8 cellular contexts compared by ENCODE assay signal in genomic region chr1:53959664-53960250, GRCh38. TPM values are rescaled to one million over a fixed set of nuclear protein-coding genes. Genes with fewer than 3 reads are reported as not detected.
DNase-seq lines count a peak whose midpoint lies in the region; ATAC-seq and TF ChIP-seq lines count a peak whose summit lies in the region.

No MANE protein-coding gene starts in this region.

- peaks cover 8% of the 10 kb centered on the region for H3K4me1 Mint-ChIP-seq in osteocyte (ENCODE audit: unreplicated experiment)

- no peaks in the 10 kb centered on the region for H3K9me3 Mint-ChIP-seq in osteocyte (ENCODE audit: unreplicated experiment)

- no peak overlapping the region for H3K27ac ChIP-seq in dorsolateral prefrontal cortex

- no peak overlapping the region for H3K4me3 Mint-ChIP-seq in osteocyte (ENCODE audit: unreplicated experiment)

- TF ChIP-seq CTCF in dorsolateral prefrontal cortex (IDR thresholded peaks at IDR 0.05 in 54 of 56, conservative IDR thresholded peaks at IDR 0.05 in 2 of 56; ENCODE audit: low read depth in 1 of 56, partially characterized antibody in 56 of 56) (peak in 55 of 56 donors; percentile 27 to 73 (median 56)), osteocyte (IDR thresholded peaks at IDR 0.05) (peak; percentile 47)

- H3K27me3 ChIP-seq in dorsolateral prefrontal cortex = no peaks in the 10 kb centered on the region

- DNase-seq in NCI-H2227 (lab: John Stamatoyannopoulos, UW; ENCODE audit: unreplicated experiment) (peak; percentile 13), NCI-H2227 treated with DMSO at 0.1 percent for 48 hours (lab: John Stamatoyannopoulos, UW) (no peak), NCI-H2029 (lab: John Stamatoyannopoulos, UW) (peak; percentile 42), dorsolateral prefrontal cortex (no peak), osteocyte (ENCODE audit: extremely low spot score, unreplicated experiment) (no peak)

- H3K36me3 Mint-ChIP-seq in osteocyte (ENCODE audit: unreplicated experiment) = peaks cover 30% of the 10 kb centered on the region

- intact Hi-C loops in dorsolateral prefrontal cortex (cut with DNase I) = no loop called here

- H3K4me3 ChIP-seq in dorsolateral prefrontal cortex = no peak overlapping the region

- ATAC-seq in HG03565 (IDR thresholded peaks at IDR 0.05; ENCODE audit: unreplicated experiment) = no peak
- ATAC-seq in GM18505 (IDR thresholded peaks at IDR 0.05; ENCODE audit: unreplicated experiment) = no peak
- ATAC-seq in GM19395 (IDR thresholded peaks at IDR 0.05; ENCODE audit: unreplicated experiment) = no peak

- no peaks in the 10 kb centered on the region for H3K27me3 Mint-ChIP-seq in osteocyte (ENCODE audit: unreplicated experiment)

- no peak for TF ChIP-seq POLR2A in GM18505 (IDR thresholded peaks at IDR 0.05; ENCODE audit: borderline replicate concordance, extremely low read depth, insufficient read depth, insufficient read length)

- no peak overlapping the region for H3K27ac Mint-ChIP-seq in osteocyte (ENCODE audit: unreplicated experiment)

RNA-seq across cellular contexts. Expression of gene LRRC42, which starts 13.6 kb away (rescaled TPM):
- total RNA-seq in dorsolateral prefrontal cortex = 10 to 100 TPM in 109 of 120 experiments, 1 to 10 TPM in 11; 8.7 to 16.5 (median 12.4) TPM
- total RNA-seq in osteocyte = 30.1 and 32.8 TPM in 2 replicates

RNA-seq across cellular contexts. Expression of gene IFT25, which starts 14.3 kb away (rescaled TPM):
- total RNA-seq in dorsolateral prefrontal cortex = 10 to 100 TPM; 17.7 to 43.6 (median 29.5) TPM
- 29.2 and 29.9 TPM in 2 replicates for total RNA-seq in osteocyte

RNA-seq across cellular contexts. Expression of gene LDLRAD1, which starts 58.2 kb away (rescaled TPM):
- total RNA-seq in dorsolateral prefrontal cortex (1 to 10 TPM in 1 of 120 experiments, under 1 TPM in 1, not detected in 118; 0.23 to 1.0 TPM), osteocyte (not detected in 2 replicates)

Comparison
In these comparisons a context has a peak if more than half of its experiments do, and no peak if none do; other contexts are left out.
1. DNase-seq: peak in NCI-H2227 (single experiment) and NCI-H2029 (single experiment); none in NCI-H2227 treated with DMSO at 0.1 percent for 48 hours (single experiment), dorsolateral prefrontal cortex (0 of 10) and osteocyte (single experiment).